Comparison of ENCODE assay signal across 1 cellular context in the genomic region with DNA sequence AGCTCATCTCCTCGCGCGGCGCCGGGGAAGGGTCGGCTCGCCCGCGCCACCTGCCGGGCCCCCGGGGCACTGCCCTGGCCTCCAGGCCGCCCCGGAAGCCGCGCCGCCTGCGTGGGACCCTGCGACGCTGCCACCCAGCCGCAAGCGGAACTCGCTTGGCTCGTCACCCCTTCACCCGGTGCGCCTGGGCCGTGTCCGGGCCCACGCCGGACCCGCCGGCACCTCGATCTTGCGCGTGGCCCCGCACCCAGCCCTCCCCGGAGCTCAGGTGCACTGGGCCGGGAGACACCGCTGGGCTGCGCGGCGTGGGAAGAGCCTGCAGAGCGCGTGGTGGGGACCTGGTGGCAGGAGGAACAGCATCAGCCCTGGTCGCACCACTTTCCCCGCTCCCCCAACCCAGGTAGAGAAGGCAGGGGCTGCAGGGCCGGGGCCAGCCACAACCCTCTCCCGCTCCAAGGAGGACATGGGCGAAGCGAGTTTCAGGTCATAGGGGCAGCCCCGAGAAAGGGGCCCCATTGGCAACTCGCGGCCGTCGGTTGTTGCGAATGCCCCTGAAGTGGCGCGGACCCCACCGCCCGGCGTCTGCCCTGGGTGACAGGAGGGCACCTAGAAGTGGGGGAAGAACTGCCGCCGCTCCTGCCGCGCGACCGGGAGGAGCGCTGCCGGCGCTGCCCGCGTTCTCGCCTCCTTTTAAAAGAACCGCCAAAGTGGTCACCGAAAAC.
A peak's percentile ranks its signal among the peaks of the same experiment; 100 is the strongest.
TF ChIP-seq lines count a peak whose summit lies in the region.

No MANE protein-coding gene starts in this region.

TF ChIP-seq in HepG2, 621 proteins besides CTCF, POLR2A, EP300 and RAD21 (continued from another document):
- TF ChIP-seq, protein P1, sequence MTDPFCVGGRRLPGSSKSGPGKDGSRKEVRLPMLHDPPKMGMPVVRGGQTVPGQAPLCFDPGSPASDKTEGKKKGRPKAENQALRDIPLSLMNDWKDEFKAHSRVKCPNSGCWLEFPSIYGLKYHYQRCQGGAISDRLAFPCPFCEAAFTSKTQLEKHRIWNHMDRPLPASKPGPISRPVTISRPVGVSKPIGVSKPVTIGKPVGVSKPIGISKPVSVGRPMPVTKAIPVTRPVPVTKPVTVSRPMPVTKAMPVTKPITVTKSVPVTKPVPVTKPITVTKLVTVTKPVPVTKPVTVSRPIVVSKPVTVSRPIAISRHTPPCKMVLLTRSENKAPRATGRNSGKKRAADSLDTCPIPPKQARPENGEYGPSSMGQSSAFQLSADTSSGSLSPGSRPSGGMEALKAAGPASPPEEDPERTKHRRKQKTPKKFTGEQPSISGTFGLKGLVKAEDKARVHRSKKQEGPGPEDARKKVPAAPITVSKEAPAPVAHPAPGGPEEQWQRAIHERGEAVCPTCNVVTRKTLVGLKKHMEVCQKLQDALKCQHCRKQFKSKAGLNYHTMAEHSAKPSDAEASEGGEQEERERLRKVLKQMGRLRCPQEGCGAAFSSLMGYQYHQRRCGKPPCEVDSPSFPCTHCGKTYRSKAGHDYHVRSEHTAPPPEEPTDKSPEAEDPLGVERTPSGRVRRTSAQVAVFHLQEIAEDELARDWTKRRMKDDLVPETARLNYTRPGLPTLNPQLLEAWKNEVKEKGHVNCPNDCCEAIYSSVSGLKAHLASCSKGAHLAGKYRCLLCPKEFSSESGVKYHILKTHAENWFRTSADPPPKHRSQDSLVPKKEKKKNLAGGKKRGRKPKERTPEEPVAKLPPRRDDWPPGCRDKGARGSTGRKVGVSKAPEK (CRISPR knock-in tag; IDR thresholded peaks at IDR 0.05; ENCODE audit: borderline replicate concordance), result peak; percentile 42; the same call in 1 of the 2 replicates
- TF ChIP-seq KMT2A (CRISPR knock-in tag; IDR thresholded peaks at IDR 0.05) (peak; percentile 63; the same call in 1 of the 2 replicates), ESRRA (CRISPR knock-in tag; IDR thresholded peaks at IDR 0.05; ENCODE audit: low read depth) (peak; percentile 45), ZMYM3 (CRISPR knock-in tag; IDR thresholded peaks at IDR 0.05) (no peak), JARID2 (CRISPR knock-in tag; IDR thresholded peaks at IDR 0.05; ENCODE audit: insufficient replicate concordance) (no peak), ZMYM2 (CRISPR knock-in tag; IDR thresholded peaks at IDR 0.05) (no peak), ATRX (CRISPR knock-in tag; IDR thresholded peaks at IDR 0.05; ENCODE audit: borderline replicate concordance) (no peak), TBL1XR1 (IDR thresholded peaks at IDR 0.05; ENCODE audit: borderline replicate concordance, low read length, partially characterized antibody) (no peak), DPF2 (CRISPR knock-in tag; IDR thresholded peaks at IDR 0.05; ENCODE audit: borderline replicate concordance, low read depth) (no peak), POLR2G (IDR thresholded peaks at IDR 0.05; ENCODE audit: low read depth, low read length) (peak; percentile 72), MIXL1 (CRISPR knock-in tag; IDR thresholded peaks at IDR 0.05) (no peak), PCBP1 (IDR thresholded peaks at IDR 0.05; ENCODE audit: borderline replicate concordance, low read depth, low read length) (0 out of 2 replicates have a peak, but pooled peaks have one; percentile 53), HOXA9 (CRISPR knock-in tag; IDR thresholded peaks at IDR 0.05; ENCODE audit: borderline replicate concordance) (peak; percentile 69; the same call in 1 of the 2 replicates), CEBPG (CRISPR knock-in tag; IDR thresholded peaks at IDR 0.05) (0 out of 2 replicates have a peak, but pooled peaks have one; percentile 4), ZFP37 (CRISPR knock-in tag; IDR thresholded peaks at IDR 0.05; ENCODE audit: borderline replicate concordance) (no peak), ZNF770 (CRISPR knock-in tag; IDR thresholded peaks at IDR 0.05) (0 out of 2 replicates have a peak, but pooled peaks have one; percentile 34), ZNF546 (CRISPR knock-in tag; conservative IDR thresholded peaks at IDR 0.05) (peak; percentile 96), ZNF232 (CRISPR knock-in tag; IDR thresholded peaks at IDR 0.05; ENCODE audit: borderline replicate concordance) (no peak), FLYWCH1 (CRISPR knock-in tag; IDR thresholded peaks at IDR 0.05) (peak; percentile 65; the same call in 1 of the 2 replicates), FOXA1 (IDR thresholded peaks at IDR 0.05) (no peak), FOXA1 (CRISPR knock-in tag; IDR thresholded peaks at IDR 0.05) (0 out of 2 replicates have a peak, but pooled peaks have one; percentile 15), ZNF557 (CRISPR knock-in tag; IDR thresholded peaks at IDR 0.05) (no peak), STAT5B (CRISPR knock-in tag; IDR thresholded peaks at IDR 0.05) (no peak), ZC3H4 (CRISPR knock-in tag; IDR thresholded peaks at IDR 0.05; ENCODE audit: borderline replicate concordance) (peak; percentile 41; the same call in 1 of the 2 replicates), ZNF503 (CRISPR knock-in tag; IDR thresholded peaks at IDR 0.05) (0 out of 2 replicates have a peak, but pooled peaks have one; percentile 35)
- TF ChIP-seq, protein P2, sequence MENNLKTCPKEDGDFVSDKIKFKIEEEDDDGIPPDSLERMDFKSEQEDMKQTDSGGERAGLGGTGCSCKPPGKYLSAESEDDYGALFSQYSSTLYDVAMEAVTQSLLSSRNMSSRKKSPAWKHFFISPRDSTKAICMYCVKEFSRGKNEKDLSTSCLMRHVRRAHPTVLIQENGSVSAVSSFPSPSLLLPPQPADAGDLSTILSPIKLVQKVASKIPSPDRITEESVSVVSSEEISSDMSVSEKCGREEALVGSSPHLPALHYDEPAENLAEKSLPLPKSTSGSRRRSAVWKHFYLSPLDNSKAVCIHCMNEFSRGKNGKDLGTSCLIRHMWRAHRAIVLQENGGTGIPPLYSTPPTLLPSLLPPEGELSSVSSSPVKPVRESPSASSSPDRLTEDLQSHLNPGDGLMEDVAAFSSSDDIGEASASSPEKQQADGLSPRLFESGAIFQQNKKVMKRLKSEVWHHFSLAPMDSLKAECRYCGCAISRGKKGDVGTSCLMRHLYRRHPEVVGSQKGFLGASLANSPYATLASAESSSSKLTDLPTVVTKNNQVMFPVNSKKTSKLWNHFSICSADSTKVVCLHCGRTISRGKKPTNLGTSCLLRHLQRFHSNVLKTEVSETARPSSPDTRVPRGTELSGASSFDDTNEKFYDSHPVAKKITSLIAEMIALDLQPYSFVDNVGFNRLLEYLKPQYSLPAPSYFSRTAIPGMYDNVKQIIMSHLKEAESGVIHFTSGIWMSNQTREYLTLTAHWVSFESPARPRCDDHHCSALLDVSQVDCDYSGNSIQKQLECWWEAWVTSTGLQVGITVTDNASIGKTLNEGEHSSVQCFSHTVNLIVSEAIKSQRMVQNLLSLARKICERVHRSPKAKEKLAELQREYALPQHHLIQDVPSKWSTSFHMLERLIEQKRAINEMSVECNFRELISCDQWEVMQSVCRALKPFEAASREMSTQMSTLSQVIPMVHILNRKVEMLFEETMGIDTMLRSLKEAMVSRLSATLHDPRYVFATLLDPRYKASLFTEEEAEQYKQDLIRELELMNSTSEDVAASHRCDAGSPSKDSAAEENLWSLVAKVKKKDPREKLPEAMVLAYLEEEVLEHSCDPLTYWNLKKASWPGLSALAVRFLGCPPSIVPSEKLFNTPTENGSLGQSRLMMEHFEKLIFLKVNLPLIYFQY (CRISPR knock-in tag; IDR thresholded peaks at IDR 0.05; ENCODE audit: borderline replicate concordance), result no peak; the same call in 1 of the 2 replicates
- TF ChIP-seq, protein P3, sequence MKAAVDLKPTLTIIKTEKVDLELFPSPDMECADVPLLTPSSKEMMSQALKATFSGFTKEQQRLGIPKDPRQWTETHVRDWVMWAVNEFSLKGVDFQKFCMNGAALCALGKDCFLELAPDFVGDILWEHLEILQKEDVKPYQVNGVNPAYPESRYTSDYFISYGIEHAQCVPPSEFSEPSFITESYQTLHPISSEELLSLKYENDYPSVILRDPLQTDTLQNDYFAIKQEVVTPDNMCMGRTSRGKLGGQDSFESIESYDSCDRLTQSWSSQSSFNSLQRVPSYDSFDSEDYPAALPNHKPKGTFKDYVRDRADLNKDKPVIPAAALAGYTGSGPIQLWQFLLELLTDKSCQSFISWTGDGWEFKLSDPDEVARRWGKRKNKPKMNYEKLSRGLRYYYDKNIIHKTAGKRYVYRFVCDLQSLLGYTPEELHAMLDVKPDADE (CRISPR knock-in tag; IDR thresholded peaks at IDR 0.05), result no peak
- TF ChIP-seq, protein P4, sequence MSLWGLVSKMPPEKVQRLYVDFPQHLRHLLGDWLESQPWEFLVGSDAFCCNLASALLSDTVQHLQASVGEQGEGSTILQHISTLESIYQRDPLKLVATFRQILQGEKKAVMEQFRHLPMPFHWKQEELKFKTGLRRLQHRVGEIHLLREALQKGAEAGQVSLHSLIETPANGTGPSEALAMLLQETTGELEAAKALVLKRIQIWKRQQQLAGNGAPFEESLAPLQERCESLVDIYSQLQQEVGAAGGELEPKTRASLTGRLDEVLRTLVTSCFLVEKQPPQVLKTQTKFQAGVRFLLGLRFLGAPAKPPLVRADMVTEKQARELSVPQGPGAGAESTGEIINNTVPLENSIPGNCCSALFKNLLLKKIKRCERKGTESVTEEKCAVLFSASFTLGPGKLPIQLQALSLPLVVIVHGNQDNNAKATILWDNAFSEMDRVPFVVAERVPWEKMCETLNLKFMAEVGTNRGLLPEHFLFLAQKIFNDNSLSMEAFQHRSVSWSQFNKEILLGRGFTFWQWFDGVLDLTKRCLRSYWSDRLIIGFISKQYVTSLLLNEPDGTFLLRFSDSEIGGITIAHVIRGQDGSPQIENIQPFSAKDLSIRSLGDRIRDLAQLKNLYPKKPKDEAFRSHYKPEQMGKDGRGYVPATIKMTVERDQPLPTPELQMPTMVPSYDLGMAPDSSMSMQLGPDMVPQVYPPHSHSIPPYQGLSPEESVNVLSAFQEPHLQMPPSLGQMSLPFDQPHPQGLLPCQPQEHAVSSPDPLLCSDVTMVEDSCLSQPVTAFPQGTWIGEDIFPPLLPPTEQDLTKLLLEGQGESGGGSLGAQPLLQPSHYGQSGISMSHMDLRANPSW (CRISPR knock-in tag; IDR thresholded peaks at IDR 0.05; ENCODE audit: borderline replicate concordance), result no peak
